2 cellular contexts compared by ENCODE assay signal in genomic region chr17:40448639-40449261, GRCh38.
TF ChIP-seq lines count a peak whose summit lies in the region.

No MANE protein-coding gene starts in this region.

TF ChIP-seq in K562, 482 proteins besides CTCF, POLR2A, EP300 and RAD21:
- TF ChIP-seq BMI1 (IDR thresholded peaks at IDR 0.05; ENCODE audit: low read length) (no peak), ZFPM2 (CRISPR knock-in tag; IDR thresholded peaks at IDR 0.05) (no peak), ZNF655 (CRISPR knock-in tag; IDR thresholded peaks at IDR 0.05) (no peak), ASH1L (IDR thresholded peaks at IDR 0.05; ENCODE audit: borderline replicate concordance, low read depth, partially characterized antibody) (no peak), SMAD2 (IDR thresholded peaks at IDR 0.05; ENCODE audit: low read depth, low read length) (no peak), NR3C1 (CRISPR knock-in tag; IDR thresholded peaks at IDR 0.05) (no peak)
- TF ChIP-seq, protein P1, sequence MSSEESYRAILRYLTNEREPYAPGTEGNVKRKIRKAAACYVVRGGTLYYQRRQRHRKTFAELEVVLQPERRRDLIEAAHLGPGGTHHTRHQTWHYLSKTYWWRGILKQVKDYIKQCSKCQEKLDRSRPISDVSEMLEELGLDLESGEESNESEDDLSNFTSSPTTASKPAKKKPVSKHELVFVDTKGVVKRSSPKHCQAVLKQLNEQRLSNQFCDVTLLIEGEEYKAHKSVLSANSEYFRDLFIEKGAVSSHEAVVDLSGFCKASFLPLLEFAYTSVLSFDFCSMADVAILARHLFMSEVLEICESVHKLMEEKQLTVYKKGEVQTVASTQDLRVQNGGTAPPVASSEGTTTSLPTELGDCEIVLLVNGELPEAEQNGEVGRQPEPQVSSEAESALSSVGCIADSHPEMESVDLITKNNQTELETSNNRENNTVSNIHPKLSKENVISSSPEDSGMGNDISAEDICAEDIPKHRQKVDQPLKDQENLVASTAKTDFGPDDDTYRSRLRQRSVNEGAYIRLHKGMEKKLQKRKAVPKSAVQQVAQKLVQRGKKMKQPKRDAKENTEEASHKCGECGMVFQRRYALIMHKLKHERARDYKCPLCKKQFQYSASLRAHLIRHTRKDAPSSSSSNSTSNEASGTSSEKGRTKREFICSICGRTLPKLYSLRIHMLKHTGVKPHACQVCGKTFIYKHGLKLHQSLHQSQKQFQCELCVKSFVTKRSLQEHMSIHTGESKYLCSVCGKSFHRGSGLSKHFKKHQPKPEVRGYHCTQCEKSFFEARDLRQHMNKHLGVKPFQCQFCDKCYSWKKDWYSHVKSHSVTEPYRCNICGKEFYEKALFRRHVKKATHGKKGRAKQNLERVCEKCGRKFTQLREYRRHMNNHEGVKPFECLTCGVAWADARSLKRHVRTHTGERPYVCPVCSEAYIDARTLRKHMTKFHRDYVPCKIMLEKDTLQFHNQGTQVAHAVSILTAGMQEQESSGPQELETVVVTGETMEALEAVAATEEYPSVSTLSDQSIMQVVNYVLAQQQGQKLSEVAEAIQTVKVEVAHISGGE (CRISPR knock-in tag; IDR thresholded peaks at IDR 0.05): peak in 1 of 3 experiments; percentile 87; a peak in 1 of 6 replicates
- TF ChIP-seq, protein P2, sequence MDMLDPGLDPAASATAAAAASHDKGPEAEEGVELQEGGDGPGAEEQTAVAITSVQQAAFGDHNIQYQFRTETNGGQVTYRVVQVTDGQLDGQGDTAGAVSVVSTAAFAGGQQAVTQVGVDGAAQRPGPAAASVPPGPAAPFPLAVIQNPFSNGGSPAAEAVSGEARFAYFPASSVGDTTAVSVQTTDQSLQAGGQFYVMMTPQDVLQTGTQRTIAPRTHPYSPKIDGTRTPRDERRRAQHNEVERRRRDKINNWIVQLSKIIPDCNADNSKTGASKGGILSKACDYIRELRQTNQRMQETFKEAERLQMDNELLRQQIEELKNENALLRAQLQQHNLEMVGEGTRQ (CRISPR knock-in tag; IDR thresholded peaks at IDR 0.05): 0 out of 2 replicates have a peak, but pooled peaks have one; percentile 2
TF ChIP-seq in K562: peak in this region for 2.

TF ChIP-seq in HepG2, 621 proteins besides CTCF, POLR2A, EP300 and RAD21 (continues in another document):
- TF ChIP-seq ZFP41 (CRISPR knock-in tag; IDR thresholded peaks at IDR 0.05; ENCODE audit: borderline replicate concordance) (no peak), NFE2L1 (CRISPR knock-in tag; IDR thresholded peaks at IDR 0.05; ENCODE audit: borderline replicate concordance) (no peak), ATF1 (CRISPR knock-in tag; IDR thresholded peaks at IDR 0.05) (no peak), ZNF234 (CRISPR knock-in tag; conservative IDR thresholded peaks at IDR 0.05) (no peak), ZNF619 (CRISPR knock-in tag; IDR thresholded peaks at IDR 0.05) (0 out of 2 replicates have a peak, but pooled peaks have one; percentile 27), FOSL1 (CRISPR knock-in tag; IDR thresholded peaks at IDR 0.05; ENCODE audit: borderline replicate concordance) (no peak), CHCHD3 (CRISPR knock-in tag; IDR thresholded peaks at IDR 0.05) (no peak), NAIF1 (CRISPR knock-in tag; IDR thresholded peaks at IDR 0.05; ENCODE audit: borderline replicate concordance) (no peak; the same call in 1 of the 2 replicates), PRDM15 (CRISPR knock-in tag; IDR thresholded peaks at IDR 0.05) (peak; percentile 83), ZNF572 (CRISPR knock-in tag; IDR thresholded peaks at IDR 0.05) (no peak; the same call in 1 of the 2 replicates), ZNF468 (CRISPR knock-in tag; IDR thresholded peaks at IDR 0.05) (no peak), SNAPC4 (CRISPR knock-in tag; IDR thresholded peaks at IDR 0.05) (no peak), ZNF281 (CRISPR knock-in tag; IDR thresholded peaks at IDR 0.05; ENCODE audit: borderline replicate concordance) (no peak; the same call in 1 of the 2 replicates), POLR2AphosphoS2 (IDR thresholded peaks at IDR 0.05; ENCODE audit: low read depth, low read length) (no peak), AHDC1 (CRISPR knock-in tag; IDR thresholded peaks at IDR 0.05; ENCODE audit: borderline replicate concordance) (no peak), GATA4 (IDR thresholded peaks at IDR 0.05; ENCODE audit: borderline replicate concordance, low read depth) (no peak), MAFF (IDR thresholded peaks at IDR 0.05; ENCODE audit: low read depth, low read length) (no peak)
- TF ChIP-seq, protein P3, sequence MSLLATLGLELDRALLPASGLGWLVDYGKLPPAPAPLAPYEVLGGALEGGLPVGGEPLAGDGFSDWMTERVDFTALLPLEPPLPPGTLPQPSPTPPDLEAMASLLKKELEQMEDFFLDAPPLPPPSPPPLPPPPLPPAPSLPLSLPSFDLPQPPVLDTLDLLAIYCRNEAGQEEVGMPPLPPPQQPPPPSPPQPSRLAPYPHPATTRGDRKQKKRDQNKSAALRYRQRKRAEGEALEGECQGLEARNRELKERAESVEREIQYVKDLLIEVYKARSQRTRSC (CRISPR knock-in tag; IDR thresholded peaks at IDR 0.05; ENCODE audit: low read depth): no peak
- TF ChIP-seq, protein P4, sequence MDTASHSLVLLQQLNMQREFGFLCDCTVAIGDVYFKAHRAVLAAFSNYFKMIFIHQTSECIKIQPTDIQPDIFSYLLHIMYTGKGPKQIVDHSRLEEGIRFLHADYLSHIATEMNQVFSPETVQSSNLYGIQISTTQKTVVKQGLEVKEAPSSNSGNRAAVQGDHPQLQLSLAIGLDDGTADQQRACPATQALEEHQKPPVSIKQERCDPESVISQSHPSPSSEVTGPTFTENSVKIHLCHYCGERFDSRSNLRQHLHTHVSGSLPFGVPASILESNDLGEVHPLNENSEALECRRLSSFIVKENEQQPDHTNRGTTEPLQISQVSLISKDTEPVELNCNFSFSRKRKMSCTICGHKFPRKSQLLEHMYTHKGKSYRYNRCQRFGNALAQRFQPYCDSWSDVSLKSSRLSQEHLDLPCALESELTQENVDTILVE (CRISPR knock-in tag; IDR thresholded peaks at IDR 0.05): peak; percentile 84; the same call in 1 of the 2 replicates
- TF ChIP-seq, protein P5, sequence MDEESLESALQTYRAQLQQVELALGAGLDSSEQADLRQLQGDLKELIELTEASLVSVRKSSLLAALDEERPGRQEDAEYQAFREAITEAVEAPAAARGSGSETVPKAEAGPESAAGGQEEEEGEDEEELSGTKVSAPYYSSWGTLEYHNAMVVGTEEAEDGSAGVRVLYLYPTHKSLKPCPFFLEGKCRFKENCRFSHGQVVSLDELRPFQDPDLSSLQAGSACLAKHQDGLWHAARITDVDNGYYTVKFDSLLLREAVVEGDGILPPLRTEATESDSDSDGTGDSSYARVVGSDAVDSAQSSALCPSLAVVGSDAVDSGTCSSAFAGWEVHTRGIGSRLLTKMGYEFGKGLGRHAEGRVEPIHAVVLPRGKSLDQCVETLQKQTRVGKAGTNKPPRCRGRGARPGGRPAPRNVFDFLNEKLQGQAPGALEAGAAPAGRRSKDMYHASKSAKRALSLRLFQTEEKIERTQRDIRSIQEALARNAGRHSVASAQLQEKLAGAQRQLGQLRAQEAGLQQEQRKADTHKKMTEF (CRISPR knock-in tag; IDR thresholded peaks at IDR 0.05): peak; percentile 93
